ENCODE assay signal across 12 cellular contexts in genomic region chr7:19377611-19378339, GRCh38.
A peak's percentile ranks its signal among the peaks of the same experiment; 100 is the strongest.
DNase-seq lines count a peak whose midpoint lies in the region; ATAC-seq and TF ChIP-seq lines count a peak whose summit lies in the region.
"Had no signal": no experiment of that assay in that cellular context is flagged by ENCODE, and none has a peak within 500 bp of the region (broad histone marks: within the 10 kb centered on the region; RNA-seq: fewer than 3 reads in every experiment).

No MANE protein-coding gene starts in this region.

- peak overlapping the region; percentile 83 for H3K27ac Mint-ChIP-seq in mesothelial cell of epicardium
- H3K27ac Mint-ChIP-seq: activated naive CD4-positive, alpha-beta T cell treated with anti-CD3 and anti-CD28 coated beads for 36 hours had no signal

- DNase-seq in Daoy (ENCODE audit: low read depth) (peak; percentile 84), NCI-H2171 (lab: John Stamatoyannopoulos, UW) (peak; percentile 31), amniotic epithelial cell (ENCODE audit: low read depth) (peak; percentile 53), mesothelial cell of epicardium (ENCODE audit: low spot score in 2 of 2, unreplicated experiment in 2 of 2) (no peak), left lobe of liver (ENCODE audit: low spot score) (no peak), Right ventricle myocardium superior (no peak)
- DNase-seq: activated CD4-positive, alpha-beta T cell treated with anti-CD3 and anti-CD28 coated beads, Interleukin-2, amount 50 U/mL, for 48 hours; activated naive CD4-positive, alpha-beta T cell treated with anti-CD3 and anti-CD28 coated beads for 36 hours; C1 segment of cervical spinal cord; effector CD4-positive, alpha-beta T cell had no signal

- ATAC-seq in GM18868 (IDR thresholded peaks at IDR 0.05; ENCODE audit: unreplicated experiment) (no peak), HG02973 (IDR thresholded peaks at IDR 0.05; ENCODE audit: unreplicated experiment) (no peak), left lobe of liver (no peak), Right ventricle myocardium superior (ENCODE audit: poor library complexity) (no peak)

- no peaks in the 10 kb centered on the region for H3K36me3 Mint-ChIP-seq in mesothelial cell of epicardium

- intact Hi-C loops in Right ventricle myocardium superior (cut with DNase I) = no loop called here

- no peak for TF ChIP-seq CTCF in mesothelial cell of epicardium (IDR thresholded peaks at IDR 0.05; ENCODE audit: unreplicated experiment)

- no peaks in the 10 kb centered on the region for H3K9me3 Mint-ChIP-seq in mesothelial cell of epicardium

- H3K27me3 Mint-ChIP-seq in mesothelial cell of epicardium (ENCODE audit: low read depth) = no peaks in the 10 kb centered on the region

- H3K4me3 Mint-ChIP-seq in mesothelial cell of epicardium = peak overlapping the region; percentile 3
- H3K4me3 Mint-ChIP-seq: activated naive CD4-positive, alpha-beta T cell treated with anti-CD3 and anti-CD28 coated beads for 36 hours had no signal

- H3K4me1 Mint-ChIP-seq in mesothelial cell of epicardium = peaks cover 38% of the 10 kb centered on the region

Comparison
In these comparisons a context has a peak if more than half of its experiments do, and no peak if none do; other contexts are left out.
1. DNase-seq: peak in Daoy (single experiment), NCI-H2171 (single experiment) and amniotic epithelial cell (single experiment); none in mesothelial cell of epicardium (0 of 2), left lobe of liver (single experiment) and Right ventricle myocardium superior (single experiment).